8 cellular contexts compared by ENCODE assay signal in the genomic region with DNA sequence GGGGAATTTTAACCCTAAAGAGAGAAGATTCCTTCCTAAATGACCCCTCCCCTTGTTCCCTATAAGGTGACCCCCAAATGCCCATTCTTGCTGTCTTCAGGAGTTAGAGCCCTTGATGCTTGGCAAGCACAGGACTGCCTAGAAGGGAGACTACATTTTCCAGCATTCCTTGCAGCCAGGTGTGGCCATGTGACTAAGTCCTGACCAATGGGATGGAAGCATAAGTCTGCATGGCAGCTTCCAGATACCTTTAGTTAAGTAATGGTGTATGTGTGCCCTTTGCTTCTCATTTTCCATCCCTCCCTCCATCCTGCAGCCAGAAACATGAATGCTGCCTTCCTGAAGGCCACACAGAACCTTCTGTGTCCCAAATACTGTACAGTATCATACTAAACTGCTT. TPM values are rescaled to one million over a fixed set of nuclear protein-coding genes. Genes with fewer than 3 reads are reported as not detected.
DNase-seq lines count a peak whose midpoint lies in the region; ATAC-seq and TF ChIP-seq lines count a peak whose summit lies in the region.

No MANE protein-coding gene starts in this region.

- no peak for TF ChIP-seq CTCF in cardiac fibroblast (IDR thresholded peaks at IDR 0.05; ENCODE audit: low read depth, low read length)

- ATAC-seq in GM18867 (IDR thresholded peaks at IDR 0.05; ENCODE audit: unreplicated experiment) (peak; percentile 77), HG03460 (IDR thresholded peaks at IDR 0.05; ENCODE audit: unreplicated experiment) (no peak), HG03280 (IDR thresholded peaks at IDR 0.05; ENCODE audit: unreplicated experiment) (no peak)

- no peak overlapping the region for H3K4me3 ChIP-seq in cardiac fibroblast (replicated peaks in 1 of 2; ENCODE audit: low read depth in 2 of 2, low read length in 2 of 2)

- peak; percentile 23 for DNase-seq in ACHN
- peak; percentile 20 for DNase-seq in NCI-H2029 treated with DMSO at 0.1 percent for 48 hours (lab: John Stamatoyannopoulos, UW)
- DNase-seq in cardiac fibroblast (ENCODE audit: low read depth in 2 of 2): peak; percentile 34 to 51
- no peak for DNase-seq in mucosa of gallbladder (ENCODE audit: low spot score)
- no peak for DNase-seq in stimulated activated CD4-positive, alpha-beta T cell treated with anti-CD3 and anti-CD28 coated beads, Interleukin-12 subunit alpha, Interleukin-12 subunit beta, amount 100 ng/mL, for 4 hours

- in situ Hi-C loops in ACHN (cut with HindIII; ENCODE audit: low pct_ligation_motif_present, low pct_unique_long_range_greater_than_20kb, low sequenced_read_pairs): no loop called here

RNA-seq across cellular contexts. Expression of a gene that starts 5.5 kb away (rescaled TPM):
- 1.2 TPM for total RNA-seq in mucosa of gallbladder

RNA-seq across cellular contexts. Expression of a gene that starts 44.2 kb away (rescaled TPM):
- 738 TPM for total RNA-seq in mucosa of gallbladder

Comparison
In these comparisons a context has a peak if more than half of its experiments do, and no peak if none do; other contexts are left out.
1. DNase-seq: peak in ACHN (single experiment), NCI-H2029 treated with DMSO at 0.1 percent for 48 hours (single experiment) and cardiac fibroblast (2 of 2); none in mucosa of gallbladder (single experiment) and stimulated activated CD4-positive, alpha-beta T cell treated with anti-CD3 and anti-CD28 coated beads, Interleukin-12 subunit alpha, Interleukin-12 subunit beta, amount 100 ng/mL, for 4 hours (single experiment).